ENCODE assay signal across 8 cellular contexts in the genomic region with DNA sequence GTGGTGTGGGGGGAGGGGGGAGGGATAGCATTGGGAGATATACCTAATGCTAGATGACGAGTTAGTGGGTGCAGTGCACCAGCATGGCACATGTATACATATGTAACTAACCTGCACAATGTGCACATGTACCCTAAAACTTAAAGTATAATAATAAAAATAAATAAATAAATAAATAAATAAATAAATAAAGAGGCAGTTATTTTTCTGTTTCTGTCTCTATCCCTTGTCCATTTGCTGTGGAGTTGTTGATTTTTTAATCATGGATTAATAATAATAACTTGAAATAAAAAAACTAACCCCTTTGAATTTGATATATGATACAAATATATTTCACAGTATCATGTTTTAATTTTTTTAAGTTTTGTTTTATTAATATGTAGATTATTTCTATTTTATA. TPM values are rescaled to one million over a fixed set of nuclear protein-coding genes. Genes with fewer than 3 reads are reported as not detected.
DNase-seq lines count a peak whose midpoint lies in the region; ATAC-seq, FAIRE-seq and TF ChIP-seq lines count a peak whose summit lies in the region.
"Not testable (repeated sequence)": the region's sequence is repeated elsewhere in the genome, so short reads cannot be mapped to it uniquely, and the experiment has no call there.
"Had no signal": no experiment of that assay in that cellular context is flagged by ENCODE, and none has a peak within 500 bp of the region (broad histone marks: within the 10 kb centered on the region; RNA-seq: fewer than 3 reads in every experiment).

No MANE protein-coding gene starts in this region.

- DNase-seq in DND-41; K562 (ENCODE audit: extremely low read depth in 1 of 4, low spot score in 3 of 4); keratinocyte (ENCODE audit: low read depth, low spot score); psoas muscle: not testable (repeated sequence)

- not testable (repeated sequence) for H3K79me2 ChIP-seq in DND-41 (ENCODE audit: insufficient read depth, low read length); Loucy (ENCODE audit: insufficient read depth, low read length); K562 (ENCODE audit: control insufficient read depth, insufficient read depth, low read length); keratinocyte (ENCODE audit: control insufficient read depth, insufficient read depth, low read length)

- not testable (repeated sequence) for TF ChIP-seq EP300 in K562 (IDR thresholded peaks at IDR 0.05; ENCODE audit: low read length)

- TF ChIP-seq CTCF in DND-41 (IDR thresholded peaks at IDR 0.05; ENCODE audit: borderline replicate concordance, extremely low read depth, low read length, poor library complexity, severe bottlenecking); Loucy (conservative IDR thresholded peaks at IDR 0.05; ENCODE audit: low read length); K562 (IDR thresholded peaks at IDR 0.05 in 2 of 3, conservative IDR thresholded peaks at IDR 0.05 in 1 of 3; ENCODE audit: insufficient read depth in 2 of 3, low read depth in 1 of 3, low read length in 3 of 3); keratinocyte (optimal IDR thresholded peaks at IDR 0.05 in 1 of 3, IDR thresholded peaks at IDR 0.05 in 1 of 3, conservative IDR thresholded peaks at IDR 0.05 in 1 of 3; ENCODE audit: extremely low read depth in 1 of 3, insufficient read depth in 2 of 3, low read length in 3 of 3); psoas muscle (IDR thresholded peaks at IDR 0.05): not testable (repeated sequence)

- not testable (repeated sequence) for H3K9me3 ChIP-seq in DND-41 (ENCODE audit: insufficient read depth, low read length, severe bottlenecking); Loucy (ENCODE audit: insufficient read depth, low read depth, low read length); K562 (replicated peaks; ENCODE audit: control insufficient read depth, insufficient read depth, low read depth, low read length); keratinocyte (ENCODE audit: control insufficient read depth, low read depth, low read length); psoas muscle

- intact Hi-C loops in K562 (cut with micrococcal nuclease), result not testable (repeated sequence)
- intact Hi-C loops in psoas muscle (cut with DNase I), result loop anchor here in 1 of 2 donors (5.0 kb wide), 1 partner anchor 272 kb away; no protein-coding TSS in a partner anchor

- TF ChIP-seq RAD21 in K562 (CRISPR knock-in tag; conservative IDR thresholded peaks at IDR 0.05 in 1 of 2, IDR thresholded peaks at IDR 0.05 in 1 of 2), result not testable (repeated sequence)

- in situ Hi-C loops in K562 (cut with MboI), result not testable (repeated sequence)

- H4K20me1 ChIP-seq in DND-41 (ENCODE audit: insufficient read depth, low read length); Loucy (ENCODE audit: insufficient read depth, low read length, poor library complexity, severe bottlenecking); K562 (replicated peaks; ENCODE audit: control insufficient read depth, insufficient read depth, low read length); keratinocyte (ENCODE audit: control insufficient read depth, extremely low read depth, insufficient read depth, low read length): not testable (repeated sequence)

- H3K36me3 ChIP-seq in DND-41 (ENCODE audit: insufficient read depth, low read length); Loucy (ENCODE audit: insufficient read depth, low read length); K562 (ENCODE audit: control insufficient read depth, insufficient read depth, low read length); keratinocyte (ENCODE audit: control insufficient read depth in 2 of 2, extremely low read depth in 1 of 2, insufficient read depth in 2 of 2, low read length in 2 of 2); psoas muscle (ENCODE audit: insufficient read depth in 1 of 2, low read depth in 1 of 2): not testable (repeated sequence)

- TF ChIP-seq POLR2A in K562 (conservative IDR thresholded peaks at IDR 0.05), result not testable (repeated sequence)

- CTCF ChIA-PET in K562 (lab: Yijun Ruan, JAX; ENCODE audit: low intra/inter-chr PET ratio), result not testable (repeated sequence)

- H3K4me2 ChIP-seq in DND-41 (ENCODE audit: insufficient read depth, low read length), result peak overlapping the region; percentile 21; the same call in 1 of the 2 replicates
- H3K4me2 ChIP-seq in Loucy (ENCODE audit: low read depth, low read length, poor library complexity, severe bottlenecking); K562 (ENCODE audit: insufficient read depth, low read length); keratinocyte (ENCODE audit: control insufficient read depth, extremely low read depth, insufficient read depth, low read depth, low read length): not testable (repeated sequence)

- not testable (repeated sequence) for H3F3A ChIP-seq in Loucy (ENCODE audit: low read depth)

- dilution Hi-C loops in keratinocyte (cut with MboI; ENCODE audit: extremely low pct_ligation_motif_present, low sequenced_read_pairs), result not testable (repeated sequence)

- not testable (repeated sequence) for FAIRE-seq in K562 (lab: Jason Lieb, UNC); keratinocyte (lab: Jason Lieb, UNC)
- FAIRE-seq in endometrium (lab: Jason Lieb, UNC), result peak; percentile 12

- not testable (repeated sequence) for ATAC-seq in DND-41 (ENCODE audit: insufficient read depth, low read depth); K562; psoas muscle

- H3K4me1 ChIP-seq in DND-41 (ENCODE audit: insufficient read depth, low read length) (peaks cover 84% of the 10 kb centered on the region), Loucy (ENCODE audit: insufficient read depth, low read length, poor library complexity, severe bottlenecking) (peaks cover 42% of the 10 kb centered on the region), K562 (replicated peaks in 1 of 2; ENCODE audit: control insufficient read depth in 2 of 2, insufficient read depth in 2 of 2, low read length in 2 of 2) (peaks cover 51 to 88% of the 10 kb centered on the region in 2 experiments), keratinocyte (ENCODE audit: control insufficient read depth, extremely low read depth, insufficient read depth, low read length) (peaks cover 59% of the 10 kb centered on the region), psoas muscle (peaks cover 71% of the 10 kb centered on the region)

- H3K9me1 ChIP-seq in K562 (ENCODE audit: control insufficient read depth, insufficient read depth, low read length); keratinocyte (ENCODE audit: control insufficient read depth, extremely low read depth, insufficient read depth, low read length): not testable (repeated sequence)

- not testable (repeated sequence) for H3K9ac ChIP-seq in DND-41 (ENCODE audit: low read depth, low read length); K562 (ENCODE audit: insufficient read depth in 1 of 2, low read depth in 2 of 2, low read length in 2 of 2); keratinocyte (ENCODE audit: control insufficient read depth, extremely low read depth, insufficient read depth, low read length)
- peak overlapping the region; percentile 61 for H3K9ac ChIP-seq in Loucy (ENCODE audit: low read depth, low read length, poor library complexity, severe bottlenecking)

- not testable (repeated sequence) for BruUV-seq in K562 (replicated peaks; lab: Mats Ljungman, UMichigan)

- H3K4me3 ChIP-seq in DND-41 (ENCODE audit: low read depth in 1 of 2, low read length in 2 of 2); Loucy (ENCODE audit: low read length, poor library complexity, severe bottlenecking); K562; keratinocyte (ENCODE audit: control insufficient read depth in 2 of 3, extremely low read depth in 1 of 3, insufficient read depth in 2 of 3, low read depth in 1 of 3, low read length in 3 of 3); psoas muscle: not testable (repeated sequence)

- H2AFZ ChIP-seq in DND-41 (ENCODE audit: low read depth, low read length); Loucy (ENCODE audit: low read length); keratinocyte (ENCODE audit: control insufficient read depth, low read length): not testable (repeated sequence)
- peak overlapping the region; percentile 95; the same call in 1 of the 2 replicates for H2AFZ ChIP-seq in K562 (ENCODE audit: low read depth, low read length)

- WGBS in K562 (ENCODE audit: insufficient coverage, low coverage, missing lambda C conversion rate), result no CpG with 5 or more reads among the region's 1 CpG
- 50 to 64% methylated on average over 1 of the region's 1 CpG; no CpG with 5 or more reads in 1 of the 3 donors for WGBS in psoas muscle, 3 donors

- not testable (repeated sequence) for H3K27me3 ChIP-seq in DND-41 (ENCODE audit: insufficient read depth, low read length, poor library complexity); Loucy (ENCODE audit: insufficient read depth, low read length, poor library complexity, severe bottlenecking); K562 (ENCODE audit: control insufficient read depth in 2 of 2, insufficient read depth in 2 of 2, low read length in 2 of 2); keratinocyte (ENCODE audit: control insufficient read depth, extremely low read depth, insufficient read depth, low read length); psoas muscle (ENCODE audit: insufficient read depth in 3 of 3, low read length in 2 of 3)

- not testable (repeated sequence) for H3K9me2 ChIP-seq in Loucy (replicated peaks; ENCODE audit: low read depth, low read length)

- peak overlapping the region; percentile 78 for H3K27ac ChIP-seq in DND-41 (ENCODE audit: low read length)
- H3K27ac ChIP-seq in K562 (ENCODE audit: extremely low read depth, low read depth, low read length), result peak overlapping the region; percentile 94; the same call in 1 of the 3 replicates
- H3K27ac ChIP-seq in keratinocyte (ENCODE audit: control insufficient read depth, insufficient read depth, low read length), result peak overlapping the region; percentile 43
- peak overlapping the region; percentile 96 for H3K27ac ChIP-seq in psoas muscle

- POLR2A ChIA-PET in K562 (lab: Yijun Ruan, JAX), result interaction anchor here (0.5 to 5.9 kb wide), 2 partner anchors 8 to 12 kb away, joined by 3 to 35 read pairs; no protein-coding TSS in a partner anchor

RNA-seq across cellular contexts. Expression of gene CD93, which starts 53.9 kb away (rescaled TPM):
- 0.16 and 0.39 TPM in 2 replicates for total RNA-seq in K562 (2011; cell fraction: chromatin; rRNA removed; ENCODE audit: low replicate concordance)
- 0.26 and 0.33 TPM in 2 replicates for total RNA-seq in K562 (2011; cell fraction: nucleolus; rRNA removed)
- 0.44 and 0.61 TPM in 2 replicates for total RNA-seq in K562 (2011; cell fraction: nucleoplasm; rRNA removed)
- total RNA-seq in K562 (2014; rRNA removed) (0.05 and 0.12 TPM in 2 replicates), K562 (2014; rRNA removed; fragmentation: Illumina TruSeq; extraction: Trizol) (0.04 and 0.10 TPM in 2 replicates), K562 (2015; rRNA removed; fragmentation: Illumina TruSeq; extraction: Trizol) (0.04 TPM in 2 replicates), K562 (2021) (0.20 and 0.25 TPM in 2 replicates), psoas muscle (10 to 100 TPM; 17.6 to 35.7 (median 34.6) TPM)
- polyA plus RNA-seq in K562 (2011; rRNA removed) (0.12 and 0.20 TPM in 2 replicates), K562 (2014; fragmentation: Illumina TruSeq; extraction: Trizol) (0.07 TPM in 2 replicates), K562 (2014; fragmentation: Nextera tagmentation; extraction: Ambion mirVana) (under 1 TPM; 0.03 TPM), K562 (2014; rRNA removed) (0.03 and 0.08 TPM in 2 replicates), keratinocyte (0.01 TPM in 1 of 3 replicates, not detected in the others), psoas muscle (10 to 100 TPM in 1 of 3 donors, 1 to 10 TPM in 2; 7.7 to 15.5 (median 9.5) TPM)
- polyA plus RNA-seq in K562 (2011; cell fraction: cytosol; rRNA removed), result 0.09 and 0.15 TPM in 2 replicates
- polyA plus RNA-seq in K562 (2011; cell fraction: nucleus; rRNA removed), result 0.17 and 0.21 TPM in 2 replicates
- 0.03 and 0.06 TPM in 2 replicates for polyA plus RNA-seq in K562 (2012)
- polyA minus RNA-seq in K562 (2011; rRNA and poly(A)+ RNA removed), result 0.21 and 0.42 TPM in 2 replicates
- polyA minus RNA-seq in K562 (2011; cell fraction: cytosol; rRNA and poly(A)+ RNA removed), result 0.27 and 0.29 TPM in 2 replicates
- under 0.01 and 0.13 TPM in 2 replicates for polyA minus RNA-seq in K562 (2011; cell fraction: nucleus; rRNA and poly(A)+ RNA removed)
- 0.06 TPM for polyA plus RNA-seq in keratinocyte (2011; ENCODE audit: low read depth)
- not detected in 2 replicates for polyA plus RNA-seq in keratinocyte (2011; cell fraction: cytosol; rRNA removed)
- 0.01 and 0.05 TPM in 2 replicates for polyA plus RNA-seq in keratinocyte (2011; cell fraction: nucleus; rRNA removed)
- polyA plus RNA-seq in keratinocyte (2012; ENCODE audit: low replicate concordance), result 0.04 TPM in 1 of 2 replicates, not detected in the other
- polyA minus RNA-seq in keratinocyte, result 0.03 to 0.16 TPM (median 0.13 TPM) in 3 replicates
- polyA minus RNA-seq in keratinocyte (2011; cell fraction: cytosol; rRNA and poly(A)+ RNA removed), result not detected
- polyA minus RNA-seq in keratinocyte (2011; cell fraction: nucleus; rRNA and poly(A)+ RNA removed), result not detected in 2 replicates
- total RNA-seq: A172, G401 had no signal

Comparison
In these comparisons a context has a peak if more than half of its experiments do, and no peak if none do; other contexts are left out.
1. H3K27ac ChIP-seq: peak in every context shown above with its lines; median percentile 96 in psoas muscle; 94 in K562; 78 in DND-41; 43 in keratinocyte.
2. RNA of gene CD93, which starts 53.9 kb away (polyA plus RNA-seq): 7.7 to 15.5 TPM in psoas muscle; 0.03 to 0.21 TPM in K562 and 0.01 to 0.06 TPM in keratinocyte; every median in the first group is over 4 times any median in the second.